9 cellular contexts compared by ENCODE assay signal in genomic region chr5:50751064-50751657, GRCh38.
DNase-seq lines count a peak whose midpoint lies in the region; ATAC-seq and TF ChIP-seq lines count a peak whose summit lies in the region.
"Had no signal": no experiment of that assay in that cellular context is flagged by ENCODE, and none has a peak within 500 bp of the region (broad histone marks: within the 10 kb centered on the region; RNA-seq: fewer than 3 reads in every experiment).

No MANE protein-coding gene starts in this region.

- peak; percentile 69 for DNase-seq in activated effector memory CD4-positive, alpha-beta T cell treated with anti-CD3 and anti-CD28 coated beads, Interleukin-2, amount 50 U/mL, for 16 hours
- no peak for DNase-seq in activated effector memory CD4-positive, alpha-beta T cell treated with Interleukin-2 at 50 U/mL for 16 hours
- DNase-seq in OCI-M1 (lab: John Stamatoyannopoulos, UW) = peak; percentile 80
- DNase-seq in body of pancreas = peak in 3 of 4 donors; percentile 33 to 58 (median 34)
- peak; percentile 35 for DNase-seq in kidney glomerular epithelial cell (lab: John Stamatoyannopoulos, UW)
- no peak for DNase-seq in type B pancreatic cell (ENCODE audit: extremely low spot score, unreplicated experiment)

- H3K27ac ChIP-seq in body of pancreas = no peak overlapping the region

- H3K9me3 ChIP-seq in body of pancreas = no peaks in the 10 kb centered on the region

- no peaks in the 10 kb centered on the region for H3K4me1 Mint-ChIP-seq in type B pancreatic cell (ENCODE audit: unreplicated experiment)

- no peaks in the 10 kb centered on the region for H3K27me3 ChIP-seq in body of pancreas

- H3K9me3 Mint-ChIP-seq in type B pancreatic cell = no peaks in the 10 kb centered on the region

- no peak for TF ChIP-seq POLR2A in body of pancreas (IDR thresholded peaks at IDR 0.05)

- H3K4me3 Mint-ChIP-seq in type B pancreatic cell = no peak overlapping the region

- WGBS in body of pancreas, 2 donors = 63% methylated on average over 5 of the region's 5 CpGs

- H3K36me3 Mint-ChIP-seq in type B pancreatic cell = no peaks in the 10 kb centered on the region

- H3K27ac Mint-ChIP-seq in type B pancreatic cell = no peak overlapping the region

- peaks cover 4% of the 10 kb centered on the region for H3K4me1 ChIP-seq in body of pancreas

- no peaks in the 10 kb centered on the region for H3K36me3 ChIP-seq in body of pancreas (replicated peaks in 1 of 2; ENCODE audit: insufficient read depth in 1 of 2, low read depth in 2 of 2)

- H3K27me3 Mint-ChIP-seq in type B pancreatic cell = no peaks in the 10 kb centered on the region

- no peak overlapping the region for H3K4me3 ChIP-seq in body of pancreas
- H3K4me3 ChIP-seq: skin epidermis had no signal

- TF ChIP-seq CTCF in body of pancreas (IDR thresholded peaks at IDR 0.05) (peak; percentile 42 to 75 (median 68)), type B pancreatic cell (conservative IDR thresholded peaks at IDR 0.05) (peak; percentile 88)

- peak; percentile 94 for ATAC-seq in GM21390 (IDR thresholded peaks at IDR 0.05; ENCODE audit: unreplicated experiment)
- ATAC-seq in HG03565 (IDR thresholded peaks at IDR 0.05; ENCODE audit: unreplicated experiment) = peak; percentile 87
- ATAC-seq in body of pancreas = peak; percentile 62

- intact Hi-C loops in body of pancreas (cut with DNase I) = no loop called here

Comparison
In these comparisons a context has a peak if more than half of its experiments do, and no peak if none do; other contexts are left out.
1. DNase-seq: peak in activated effector memory CD4-positive, alpha-beta T cell treated with anti-CD3 and anti-CD28 coated beads, Interleukin-2, amount 50 U/mL, for 16 hours (single experiment), OCI-M1 (single experiment), body of pancreas (3 of 4) and kidney glomerular epithelial cell (single experiment); none in activated effector memory CD4-positive, alpha-beta T cell treated with Interleukin-2 at 50 U/mL for 16 hours (single experiment) and type B pancreatic cell (single experiment).
2. Peak in every context shown above with its lines, with median percentiles within 50 percentile points of each other: ATAC-seq.